Comparison of ENCODE assay signal across 8 cellular contexts in genomic region chr7:127252736-127253288, GRCh38. TPM values are rescaled to one million over a fixed set of nuclear protein-coding genes. Genes with fewer than 3 reads are reported as not detected.
A peak's percentile ranks its signal among the peaks of the same experiment; 100 is the strongest.
DNase-seq lines count a peak whose midpoint lies in the region; ATAC-seq and TF ChIP-seq lines count a peak whose summit lies in the region.

Gene GRM8 (minus strand): TSS chr7:127252941.

- H3K4me1 Mint-ChIP-seq in activated naive CD8-positive, alpha-beta T cell (ENCODE audit: low read depth): peaks cover 18% of the 10 kb centered on the region
- H3K4me1 Mint-ChIP-seq in osteocyte (ENCODE audit: unreplicated experiment): peaks cover 10% of the 10 kb centered on the region

- H3K36me3 Mint-ChIP-seq in activated naive CD8-positive, alpha-beta T cell: peaks cover 3% of the 10 kb centered on the region
- H3K36me3 Mint-ChIP-seq in osteocyte (ENCODE audit: unreplicated experiment): no peaks in the 10 kb centered on the region

- H3K27ac ChIP-seq in DOHH2 (ENCODE audit: low read depth, low read length): no peak within 1 kb of the TSS
- peak within 1 kb of the TSS; percentile 63 for H3K27ac ChIP-seq in HEK293 (ENCODE audit: extremely low read depth, low read depth, low read length)
- H3K27ac ChIP-seq in heart left ventricle: peak within 1 kb of the TSS in 1 of 12 donors; percentile 19

- H3F3A ChIP-seq in DOHH2 (ENCODE audit: control insufficient read depth, insufficient read depth): no peaks in the 10 kb centered on the region; the same call in 1 of the 2 replicates

- no peak for TF ChIP-seq POLR2A in heart left ventricle (IDR thresholded peaks at IDR 0.05)

- H3K4me1 ChIP-seq in DOHH2 (ENCODE audit: control insufficient read depth, low read length): peaks cover 10% of the 10 kb centered on the region
- no peaks in the 10 kb centered on the region for H3K4me1 ChIP-seq in HEK293 (ENCODE audit: control insufficient read depth, insufficient read depth, low read length)
- peaks cover 0 to 32% (median 20%) of the 10 kb centered on the region in 12 donors for H3K4me1 ChIP-seq in heart left ventricle

- H3K9me3 Mint-ChIP-seq in activated naive CD8-positive, alpha-beta T cell (ENCODE audit: low read depth): no peaks in the 10 kb centered on the region
- H3K9me3 Mint-ChIP-seq in osteocyte (ENCODE audit: unreplicated experiment): no peaks in the 10 kb centered on the region

- H3K27ac Mint-ChIP-seq in activated naive CD8-positive, alpha-beta T cell: no peak within 1 kb of the TSS
- no peak within 1 kb of the TSS for H3K27ac Mint-ChIP-seq in osteocyte (ENCODE audit: unreplicated experiment)

- ATAC-seq in heart left ventricle (peak in 3 of 4 donors; percentile 38 to 78 (median 42)), GM18870 (IDR thresholded peaks at IDR 0.05; ENCODE audit: unreplicated experiment) (no peak)

- H3K36me3 ChIP-seq in DOHH2 (ENCODE audit: control insufficient read depth, low read length) (no peaks in the 10 kb centered on the region), HEK293 (ENCODE audit: control insufficient read depth in 2 of 2, insufficient read depth in 1 of 2, low read length in 2 of 2) (no peaks in the 10 kb centered on the region), heart left ventricle (no peaks in the 10 kb centered on the region)

- no peaks in the 10 kb centered on the region for H4K20me1 ChIP-seq in DOHH2 (ENCODE audit: control insufficient read depth, insufficient read depth, low read depth, low read length)

- H3K4me3 Mint-ChIP-seq in activated naive CD8-positive, alpha-beta T cell: peak within 1 kb of the TSS; percentile 85
- H3K4me3 Mint-ChIP-seq in osteocyte (ENCODE audit: unreplicated experiment): peak within 1 kb of the TSS; percentile 84

- POLR2A ChIA-PET in HEK293 (lab: Yijun Ruan, JAX): interaction anchor here (1.1 kb wide), 1 partner anchor 140 kb away, joined by 3 read pairs; the partner anchor contains the start of gene ZNF800

- H3K9me3 ChIP-seq in DOHH2 (ENCODE audit: control insufficient read depth, insufficient read depth, low read length): no peaks in the 10 kb centered on the region
- H3K9me3 ChIP-seq in HEK293 (ENCODE audit: control insufficient read depth, insufficient read depth, low read depth, low read length): no peaks in the 10 kb centered on the region
- H3K9me3 ChIP-seq in heart left ventricle: no peaks in the 10 kb centered on the region

- H3K79me2 ChIP-seq in DOHH2 (ENCODE audit: control insufficient read depth, low read length): no peaks in the 10 kb centered on the region

- peaks cover 49% of the 10 kb centered on the region for H3K27me3 Mint-ChIP-seq in activated naive CD8-positive, alpha-beta T cell
- peaks cover 62% of the 10 kb centered on the region for H3K27me3 Mint-ChIP-seq in osteocyte (ENCODE audit: unreplicated experiment)

- CTCF ChIA-PET in HEK293 (lab: Yijun Ruan, JAX): interaction anchor here (0.6 to 2.2 kb wide), 5 partner anchors 145 to 448 kb away, joined by 3 to 10 read pairs (median 4); no protein-coding TSS in a partner anchor

- intact Hi-C loops in heart left ventricle (cut with DNase I): loop anchor here in 5 of 10 donors (5.0 to 10.0 kb wide), 5 partner anchors 146 to 451 kb away; no protein-coding TSS in a partner anchor

- peaks cover 70% of the 10 kb centered on the region for H3K27me3 ChIP-seq in DOHH2 (ENCODE audit: control insufficient read depth, low read length)
- H3K27me3 ChIP-seq in heart left ventricle: peaks cover 13 to 89% (median 41%) of the 10 kb centered on the region in 9 donors

- TF ChIP-seq CTCF in DOHH2 (IDR thresholded peaks at IDR 0.05; ENCODE audit: low read depth, low read length, poor library complexity, severe bottlenecking) (no peak), HEK293 (tag by site-specific recombination; IDR thresholded peaks at IDR 0.05) (no peak; the same call in 1 of the 2 replicates), heart left ventricle (IDR thresholded peaks at IDR 0.05) (no peak), osteocyte (IDR thresholded peaks at IDR 0.05) (no peak)

- H3K4me3 ChIP-seq in DOHH2 (ENCODE audit: low read length): peak within 1 kb of the TSS; percentile 73
- H3K4me3 ChIP-seq in HEK293 (ENCODE audit: low read depth, low read length): peak within 1 kb of the TSS; percentile 67
- H3K4me3 ChIP-seq in heart left ventricle: peak within 1 kb of the TSS; percentile 50 to 78 (median 68)

- 0 to 1% (median 1%) methylated on average over 37 to 66 of the region's 66 CpGs for WGBS in heart left ventricle, 4 donors

- peak; percentile 42 for DNase-seq in NCI-H510A (lab: John Stamatoyannopoulos, UW)
- peak in 4 of 5 donors; percentile 14 to 65 (median 34) for DNase-seq in heart left ventricle
- DNase-seq in osteocyte (ENCODE audit: extremely low spot score, unreplicated experiment): no peak
- no peak for DNase-seq in T-helper 9 cell

- no peaks in the 10 kb centered on the region for H3K9me2 ChIP-seq in DOHH2 (replicated peaks; ENCODE audit: control insufficient read depth, low read length)

- H3K4me2 ChIP-seq in DOHH2 (ENCODE audit: low read length): peak within 1 kb of the TSS; percentile 81

TF ChIP-seq in HEK293, 187 proteins besides CTCF, POLR2A, EP300 and RAD21 (continues in another document):
- TF ChIP-seq SP2 (tag by site-specific recombination; IDR thresholded peaks at IDR 0.05): peak; percentile 85
- TF ChIP-seq TRIM28 (IDR thresholded peaks at IDR 0.05; ENCODE audit: borderline replicate concordance, low read length): no peak
- peak; percentile 63 for TF ChIP-seq GLIS2 (tag by site-specific recombination; IDR thresholded peaks at IDR 0.05)
- no peak for TF ChIP-seq ZNF555 (tag by site-specific recombination; conservative IDR thresholded peaks at IDR 0.05)
- TF ChIP-seq ZXDB (tag by site-specific recombination; IDR thresholded peaks at IDR 0.05): no peak
- peak; percentile 82 for TF ChIP-seq ZSCAN30 (tag by site-specific recombination; IDR thresholded peaks at IDR 0.05)
- TF ChIP-seq ZNF473 (tag by site-specific recombination; IDR thresholded peaks at IDR 0.05): no peak
- TF ChIP-seq ZBTB7A (tag by site-specific recombination; IDR thresholded peaks at IDR 0.05; ENCODE audit: low read depth): no peak
- TF ChIP-seq ZBTB26 (tag by site-specific recombination; optimal IDR thresholded peaks at IDR 0.05): peak; percentile 76
- TF ChIP-seq, protein P1, sequence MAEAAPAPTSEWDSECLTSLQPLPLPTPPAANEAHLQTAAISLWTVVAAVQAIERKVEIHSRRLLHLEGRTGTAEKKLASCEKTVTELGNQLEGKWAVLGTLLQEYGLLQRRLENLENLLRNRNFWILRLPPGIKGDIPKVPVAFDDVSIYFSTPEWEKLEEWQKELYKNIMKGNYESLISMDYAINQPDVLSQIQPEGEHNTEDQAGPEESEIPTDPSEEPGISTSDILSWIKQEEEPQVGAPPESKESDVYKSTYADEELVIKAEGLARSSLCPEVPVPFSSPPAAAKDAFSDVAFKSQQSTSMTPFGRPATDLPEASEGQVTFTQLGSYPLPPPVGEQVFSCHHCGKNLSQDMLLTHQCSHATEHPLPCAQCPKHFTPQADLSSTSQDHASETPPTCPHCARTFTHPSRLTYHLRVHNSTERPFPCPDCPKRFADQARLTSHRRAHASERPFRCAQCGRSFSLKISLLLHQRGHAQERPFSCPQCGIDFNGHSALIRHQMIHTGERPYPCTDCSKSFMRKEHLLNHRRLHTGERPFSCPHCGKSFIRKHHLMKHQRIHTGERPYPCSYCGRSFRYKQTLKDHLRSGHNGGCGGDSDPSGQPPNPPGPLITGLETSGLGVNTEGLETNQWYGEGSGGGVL (tag by site-specific recombination; IDR thresholded peaks at IDR 0.05): peak; percentile 94
- TF ChIP-seq ZNF560 (tag by site-specific recombination; IDR thresholded peaks at IDR 0.05; ENCODE audit: borderline replicate concordance): no peak
- TF ChIP-seq ZNF184 (tag by site-specific recombination; IDR thresholded peaks at IDR 0.05): no peak

RNA-seq across cellular contexts. Expression of gene GRM8, which starts in this region (rescaled TPM):
- total RNA-seq in heart left ventricle (under 1 TPM in 4 of 9 donors, not detected in 5; 0.21 to 0.75 (median 0.49) TPM), osteocyte (0.51 and 0.86 TPM in 2 replicates)
- under 1 TPM; 0.24 to 0.30 TPM for polyA plus RNA-seq in heart left ventricle

Comparison
In these comparisons a context has a peak if more than half of its experiments do, and no peak if none do; other contexts are left out.
1. Peak in DNase-seq, ATAC-seq and H3K4me3 ChIP-seq in heart left ventricle; RNA of the gene not detected or under 1 TPM.